ENCODE assay signal across 9 cellular contexts in genomic region chr12:75981773-75982564, GRCh38. TPM values are rescaled to one million over a fixed set of nuclear protein-coding genes. Genes with fewer than 3 reads are reported as not detected.
DNase-seq lines count a peak whose midpoint lies in the region; ATAC-seq and TF ChIP-seq lines count a peak whose summit lies in the region.
"Had no signal": no experiment of that assay in that cellular context is flagged by ENCODE, and none has a peak within 500 bp of the region (broad histone marks: within the 10 kb centered on the region; RNA-seq: fewer than 3 reads in every experiment).

No MANE protein-coding gene starts in this region.

- peak; percentile 45 for ATAC-seq in GM19438 (IDR thresholded peaks at IDR 0.05; ENCODE audit: low read depth, unreplicated experiment)
- peak; percentile 54 for ATAC-seq in HG03354 (IDR thresholded peaks at IDR 0.05; ENCODE audit: poor library complexity, severe bottlenecking, unreplicated experiment)

- H3K27me3 Mint-ChIP-seq in brain, result peaks cover 7% of the 10 kb centered on the region
- H3K27me3 Mint-ChIP-seq: activated naive CD8-positive, alpha-beta T cell treated with anti-CD3 and anti-CD28 coated beads, Interleukin-2, amount 10 ng/mL, durations not matched to agents 7 days and 5 days had no signal

- no peak for TF ChIP-seq CTCF in brain (conservative IDR thresholded peaks at IDR 0.05)

- peak overlapping the region in 2 of 5 experiments; percentile 37 to 38 for H3K4me3 Mint-ChIP-seq in brain
- H3K4me3 Mint-ChIP-seq: activated naive CD8-positive, alpha-beta T cell treated with anti-CD3 and anti-CD28 coated beads, Interleukin-2, amount 10 ng/mL, durations not matched to agents 7 days and 5 days had no signal

- H3K9me3 Mint-ChIP-seq in brain, result peaks cover 0 to 3% (median 0%) of the 10 kb centered on the region in 5 experiments
- H3K9me3 Mint-ChIP-seq: activated naive CD8-positive, alpha-beta T cell treated with anti-CD3 and anti-CD28 coated beads, Interleukin-2, amount 10 ng/mL, durations not matched to agents 7 days and 5 days had no signal

- H3K27ac Mint-ChIP-seq in brain, result peak overlapping the region in 3 of 5 experiments; percentile 4 to 87 (median 63)
- H3K27ac Mint-ChIP-seq: activated naive CD8-positive, alpha-beta T cell treated with anti-CD3 and anti-CD28 coated beads, Interleukin-2, amount 10 ng/mL, durations not matched to agents 7 days and 5 days had no signal

- H3K36me3 Mint-ChIP-seq in brain, result no peaks in the 10 kb centered on the region
- H3K36me3 Mint-ChIP-seq: activated naive CD8-positive, alpha-beta T cell treated with anti-CD3 and anti-CD28 coated beads, Interleukin-2, amount 10 ng/mL, durations not matched to agents 7 days and 5 days had no signal

- DNase-seq in CD1c-positive myeloid dendritic cell (ENCODE audit: extremely low spot score) (peak; percentile 78), NCI-H345 (lab: John Stamatoyannopoulos, UW) (no peak), NCI-H2029 treated with DMSO at 0.1 percent for 48 hours (lab: John Stamatoyannopoulos, UW) (no peak), cerebellum (ENCODE audit: low spot score) (no peak)
- DNase-seq in activated CD4-positive, alpha-beta T cell treated with anti-CD3 and anti-CD28 coated beads, Interleukin-2, amount 50 U/mL, for 4 hours, result no peak
- DNase-seq: activated naive CD8-positive, alpha-beta T cell treated with anti-CD3 and anti-CD28 coated beads, Interleukin-2, amount 10 ng/mL, durations not matched to agents 7 days and 5 days had no signal

- peaks cover 63% of the 10 kb centered on the region for H3K4me1 Mint-ChIP-seq in brain

RNA-seq across cellular contexts. Expression of gene PHLDA1, which starts 49.6 kb away (rescaled TPM):
- 11.5 TPM for polyA plus RNA-seq in brain (ENCODE audit: insufficient read depth, low read depth, low replicate concordance)
- total RNA-seq in cerebellum, result 20.3 TPM
